In genomic region chr13:31162151-31163008, GRCh38 we compare ENCODE assay signal across 8 cellular contexts. TPM values are rescaled to one million over a fixed set of nuclear protein-coding genes. Genes with fewer than 3 reads are reported as not detected.
DNase-seq lines count a peak whose midpoint lies in the region; ATAC-seq and TF ChIP-seq lines count a peak whose summit lies in the region.

No MANE protein-coding gene starts in this region.

- no peaks in the 10 kb centered on the region for H3K27me3 Mint-ChIP-seq in activated naive CD8-positive, alpha-beta T cell
- peaks cover 11% of the 10 kb centered on the region for H3K27me3 Mint-ChIP-seq in glutamatergic neuron (ENCODE audit: unreplicated experiment)

- peaks cover 40% of the 10 kb centered on the region for H3K4me1 Mint-ChIP-seq in activated naive CD8-positive, alpha-beta T cell (ENCODE audit: low read depth)
- peaks cover 15% of the 10 kb centered on the region for H3K4me1 Mint-ChIP-seq in glutamatergic neuron (ENCODE audit: low read depth, unreplicated experiment)

- H3K36me3 ChIP-seq in SK-N-MC (ENCODE audit: insufficient read depth, low read length): peaks cover 16% of the 10 kb centered on the region
- H3K36me3 ChIP-seq in thoracic aorta: no peaks in the 10 kb centered on the region

- no peaks in the 10 kb centered on the region for H3K9me3 Mint-ChIP-seq in activated naive CD8-positive, alpha-beta T cell (ENCODE audit: low read depth)
- peaks cover 10% of the 10 kb centered on the region for H3K9me3 Mint-ChIP-seq in glutamatergic neuron (ENCODE audit: unreplicated experiment)

- H3K9me3 ChIP-seq in SK-N-MC (ENCODE audit: low read depth, low read length) (no peaks in the 10 kb centered on the region), thoracic aorta (no peaks in the 10 kb centered on the region)

- peak overlapping the region; percentile 97 for H3K4me3 ChIP-seq in SK-N-MC
- H3K4me3 ChIP-seq in thoracic aorta: peak overlapping the region; percentile 88

- H3K27ac Mint-ChIP-seq in activated naive CD8-positive, alpha-beta T cell: peak overlapping the region; percentile 98
- H3K27ac Mint-ChIP-seq in glutamatergic neuron (ENCODE audit: unreplicated experiment): peak overlapping the region; percentile 99

- DNase-seq in GM10248 (ENCODE audit: extremely low spot score): peak; percentile 91
- peak; percentile 79 for DNase-seq in NCI-H1048 (lab: John Stamatoyannopoulos, UW)
- peak; percentile 94 for DNase-seq in SK-N-MC (ENCODE audit: low read depth, low spot score)
- peak; percentile 94 for DNase-seq in glutamatergic neuron
- DNase-seq in omental fat pad (ENCODE audit: low spot score): peak; percentile 91
- peak; percentile 94 for DNase-seq in thoracic aorta (ENCODE audit: low spot score)

- peaks cover 14% of the 10 kb centered on the region for H3K36me3 Mint-ChIP-seq in activated naive CD8-positive, alpha-beta T cell
- no peaks in the 10 kb centered on the region for H3K36me3 Mint-ChIP-seq in glutamatergic neuron (ENCODE audit: unreplicated experiment)

- no peak for TF ChIP-seq CTCF in GM10248 (IDR thresholded peaks at IDR 0.05; ENCODE audit: control extremely low read depth, extremely low read depth, low read depth, missing control alignments)
- no peak for TF ChIP-seq CTCF in glutamatergic neuron (IDR thresholded peaks at IDR 0.05; ENCODE audit: partially characterized antibody, unreplicated experiment)
- TF ChIP-seq CTCF in omental fat pad (IDR thresholded peaks at IDR 0.05): no peak
- no peak for TF ChIP-seq CTCF in thoracic aorta (IDR thresholded peaks at IDR 0.05)

- peak overlapping the region; percentile 99 for H3K9ac ChIP-seq in SK-N-MC (ENCODE audit: insufficient read length)

- no peaks in the 10 kb centered on the region for H3K27me3 ChIP-seq in thoracic aorta (replicated peaks; ENCODE audit: insufficient read depth)

- CTCF ChIA-PET in GM10248 (lab: Yijun Ruan, JAX): interaction anchor here (0.6 kb wide), 1 partner anchor 18 kb away, joined by 3 read pairs; no protein-coding TSS in a partner anchor

- POLR2A ChIA-PET in GM10248 (lab: Yijun Ruan, JAX): no interaction called here

- H3K27ac ChIP-seq in SK-N-MC (peak overlapping the region; percentile 96), thoracic aorta (peak overlapping the region; percentile 83 to 94)

- peaks cover 14 to 25% of the 10 kb centered on the region in 2 donors for H3K4me1 ChIP-seq in thoracic aorta (ENCODE audit: control insufficient read depth in 1 of 2, low read depth in 2 of 2)

- H3K4me3 Mint-ChIP-seq in activated naive CD8-positive, alpha-beta T cell: peak overlapping the region; percentile 99
- peak overlapping the region; percentile 98 for H3K4me3 Mint-ChIP-seq in glutamatergic neuron (ENCODE audit: unreplicated experiment)

- ATAC-seq in HG02588 (IDR thresholded peaks at IDR 0.05; ENCODE audit: unreplicated experiment): peak; percentile 86
- ATAC-seq in omental fat pad (ENCODE audit: low FRiP score): peak; percentile 98
- peak; percentile 94 for ATAC-seq in thoracic aorta (ENCODE audit: insufficient number of reproducible peaks, low FRiP score, low read depth)

RNA-seq across cellular contexts. Expression of gene HSPH1, which starts 0.7 kb away (rescaled TPM):
- total RNA-seq in glutamatergic neuron (ENCODE audit: unreplicated experiment) (114 TPM), omental fat pad (100 to 1,000 TPM in 1 of 4 donors, 10 to 100 TPM in 3; 36.2 to 340 (median 66.4) TPM), thoracic aorta (10 to 100 TPM; 21.4 to 52.7 TPM)

RNA-seq across cellular contexts. Expression of gene B3GLCT, which starts 37.4 kb away (rescaled TPM):
- total RNA-seq in glutamatergic neuron (ENCODE audit: unreplicated experiment): 11.6 TPM
- total RNA-seq in omental fat pad: 10 to 100 TPM in 1 of 4 donors, 1 to 10 TPM in 3; 5.4 to 16.4 (median 6.6) TPM
- total RNA-seq in thoracic aorta: 10 to 100 TPM in 1 of 2 donors, 1 to 10 TPM in 1; 9.3 to 10.4 TPM

Comparison
In these comparisons a context has a peak if more than half of its experiments do, and no peak if none do; other contexts are left out.
1. Peak in every context shown above with its lines: DNase-seq, ATAC-seq, H3K4me3 ChIP-seq and H3K27ac ChIP-seq.